Comparison of ENCODE assay signal across 8 cellular contexts in the genomic region with DNA sequence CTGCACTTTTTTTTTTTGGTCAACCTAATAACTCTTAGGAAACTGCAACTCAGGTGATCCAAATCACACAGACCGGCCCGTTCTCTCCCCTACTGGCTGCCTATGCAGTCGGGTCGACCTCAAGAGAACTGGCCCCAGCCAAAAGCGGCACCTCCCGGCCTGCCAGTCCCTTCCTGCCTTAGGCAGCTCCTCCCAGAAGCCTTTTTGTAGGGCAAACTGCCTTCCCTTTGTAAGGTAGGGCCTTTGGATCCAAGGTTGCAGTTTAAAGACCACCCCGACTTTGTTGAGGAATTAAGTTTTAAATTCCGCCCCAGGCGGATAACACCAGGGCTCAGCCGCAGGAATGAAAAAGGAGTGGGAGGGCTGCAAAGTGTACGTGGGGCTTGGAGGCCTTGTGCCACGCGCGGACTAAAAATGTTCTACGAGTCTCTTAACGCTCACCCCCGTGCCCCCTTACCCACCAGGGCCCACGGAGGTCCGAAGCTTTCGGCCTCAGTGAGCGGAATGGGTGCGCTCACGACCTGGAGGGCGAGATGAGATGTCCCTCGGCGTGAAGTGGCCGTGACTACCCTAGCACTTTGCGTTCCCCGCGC. TPM values are rescaled to one million over a fixed set of nuclear protein-coding genes. Genes with fewer than 3 reads are reported as not detected.
DNase-seq lines count a peak whose midpoint lies in the region; ATAC-seq and TF ChIP-seq lines count a peak whose summit lies in the region.

No MANE protein-coding gene starts in this region.

- in situ Hi-C loops in KBM-7 (cut with MboI; ENCODE audit: low pct_unique_long_range_greater_than_20kb, low sequenced_read_pairs) = no loop called here

- H3K36me3 Mint-ChIP-seq in activated T-cell treated with anti-CD3 and anti-CD28 coated beads, Interleukin-2, amount 50 U/mL, for 24 hours (ENCODE audit: low read depth) = peaks cover 87% of the 10 kb centered on the region
- peaks cover 6% of the 10 kb centered on the region for H3K36me3 Mint-ChIP-seq in progenitor cell of endocrine pancreas (ENCODE audit: insufficient read depth)

- DNase-seq in DMS79 treated with DMSO at 0.1 percent for 48 hours (lab: John Stamatoyannopoulos, UW) (peak; percentile 11), DMS79 (lab: John Stamatoyannopoulos, UW) (no peak), KBM-7 (peak; percentile 43), glomerular visceral epithelial cell (ENCODE audit: extremely low spot score) (peak; percentile 15), progenitor cell of endocrine pancreas (ENCODE audit: low spot score, unreplicated experiment) (peak; percentile 11), GF-D8 (lab: John Stamatoyannopoulos, UW) (no peak)
- no peak for DNase-seq in activated T-cell treated with anti-CD3 and anti-CD28 coated beads, Interleukin-2, amount 50 U/mL, for 24 hours

- no peak for ATAC-seq in GM21529 (IDR thresholded peaks at IDR 0.05; ENCODE audit: unreplicated experiment)

- H3K4me1 Mint-ChIP-seq in activated T-cell treated with anti-CD3 and anti-CD28 coated beads, Interleukin-2, amount 50 U/mL, for 24 hours (ENCODE audit: low read depth) = peaks cover 32% of the 10 kb centered on the region
- peaks cover 9% of the 10 kb centered on the region for H3K4me1 Mint-ChIP-seq in progenitor cell of endocrine pancreas (ENCODE audit: low read depth)

- no peaks in the 10 kb centered on the region for H3K9me3 Mint-ChIP-seq in activated T-cell treated with anti-CD3 and anti-CD28 coated beads, Interleukin-2, amount 50 U/mL, for 24 hours
- H3K9me3 Mint-ChIP-seq in progenitor cell of endocrine pancreas (ENCODE audit: low read depth) = no peaks in the 10 kb centered on the region

- TF ChIP-seq CTCF in progenitor cell of endocrine pancreas (IDR thresholded peaks at IDR 0.05; ENCODE audit: unreplicated experiment) = no peak

- peak overlapping the region; percentile 91 for H3K27ac Mint-ChIP-seq in activated T-cell treated with anti-CD3 and anti-CD28 coated beads, Interleukin-2, amount 50 U/mL, for 24 hours
- peak overlapping the region; percentile 69 for H3K27ac Mint-ChIP-seq in progenitor cell of endocrine pancreas

- H3K4me3 Mint-ChIP-seq in activated T-cell treated with anti-CD3 and anti-CD28 coated beads, Interleukin-2, amount 50 U/mL, for 24 hours = peak overlapping the region; percentile 90
- peak overlapping the region; percentile 81 for H3K4me3 Mint-ChIP-seq in progenitor cell of endocrine pancreas (ENCODE audit: low read depth)

- no peaks in the 10 kb centered on the region for H3K27me3 Mint-ChIP-seq in activated T-cell treated with anti-CD3 and anti-CD28 coated beads, Interleukin-2, amount 50 U/mL, for 24 hours
- H3K27me3 Mint-ChIP-seq in progenitor cell of endocrine pancreas = no peaks in the 10 kb centered on the region

RNA-seq across cellular contexts. Expression of a gene that starts 0.6 kb away (rescaled TPM):
- total RNA-seq in progenitor cell of endocrine pancreas = 14.6 and 14.9 TPM in 2 replicates

RNA-seq across cellular contexts. Expression of a gene that starts 56.7 kb away (rescaled TPM):
- 110 TPM in 2 replicates for total RNA-seq in progenitor cell of endocrine pancreas

Comparison
In these comparisons a context has a peak if more than half of its experiments do, and no peak if none do; other contexts are left out.
1. DNase-seq: peak in DMS79 treated with DMSO at 0.1 percent for 48 hours (single experiment), KBM-7 (single experiment), glomerular visceral epithelial cell (single experiment) and progenitor cell of endocrine pancreas (single experiment); none in DMS79 (single experiment), activated T-cell treated with anti-CD3 and anti-CD28 coated beads, Interleukin-2, amount 50 U/mL, for 24 hours (single experiment) and GF-D8 (single experiment).